Comparison of ENCODE assay signal across 8 cellular contexts in the genomic region with DNA sequence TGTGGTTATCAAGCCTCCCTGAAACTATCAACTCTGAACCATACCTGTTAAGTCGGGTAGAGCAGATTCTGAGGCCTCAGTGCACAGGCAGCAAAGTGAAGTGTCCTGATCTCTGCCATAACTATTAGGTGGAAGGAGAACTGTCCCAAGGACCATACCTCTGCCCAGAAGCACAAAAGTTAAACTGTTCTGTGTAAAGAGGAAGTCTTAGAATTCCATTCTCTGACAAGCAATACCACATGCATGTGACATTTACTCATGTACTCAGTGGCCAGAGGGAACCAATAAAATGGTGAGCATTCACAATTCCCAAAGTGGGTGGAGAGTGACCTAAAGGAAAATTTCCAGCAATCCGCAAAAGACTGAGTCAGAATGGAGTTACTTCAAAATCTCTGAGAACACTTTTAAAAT.
DNase-seq lines count a peak whose midpoint lies in the region; ATAC-seq and TF ChIP-seq lines count a peak whose summit lies in the region.

No MANE protein-coding gene starts in this region.

- H3K9me3 ChIP-seq in hepatocyte (ENCODE audit: low read depth) (no peaks in the 10 kb centered on the region), suprapubic skin (no peaks in the 10 kb centered on the region)

- H3K27ac Mint-ChIP-seq in activated T-helper 2 cell treated with anti-CD3 and anti-CD28 coated beads, Interferon-gamma antibody, Interleukin-2, Interleukin-4, amounts not matched to agents 10 μg/mL and 5 μg/mL and 100 μg/mL, durations not matched to agents 14 hours and 24 hours and 36 hours: peak overlapping the region; percentile 76

- H3K27ac ChIP-seq in hepatocyte (peak overlapping the region; percentile 75), suprapubic skin (peak overlapping the region; percentile 86)

- 72% methylated on average over 2 of the region's 2 CpGs for WGBS in hepatocyte (ENCODE audit: low lambda C conversion rate, missing lambda C conversion rate)
- WGBS in suprapubic skin: 49% methylated on average over 2 of the region's 2 CpGs

- peaks cover 22% of the 10 kb centered on the region for H3K4me1 Mint-ChIP-seq in activated T-helper 2 cell treated with anti-CD3 and anti-CD28 coated beads, Interferon-gamma antibody, Interleukin-2, Interleukin-4, amounts not matched to agents 10 μg/mL and 5 μg/mL and 100 μg/mL, durations not matched to agents 14 hours and 24 hours and 36 hours (ENCODE audit: low read depth)

- no peak overlapping the region for H2AFZ ChIP-seq in hepatocyte

- H3K36me3 ChIP-seq in hepatocyte (replicated peaks; ENCODE audit: insufficient read depth, low read depth) (no peaks in the 10 kb centered on the region), suprapubic skin (no peaks in the 10 kb centered on the region)

- no peaks in the 10 kb centered on the region for H4K20me1 ChIP-seq in hepatocyte (ENCODE audit: insufficient read depth, poor library complexity, severe bottlenecking)

- TF ChIP-seq CTCF in hepatocyte (IDR thresholded peaks at IDR 0.05; ENCODE audit: poor library complexity) (no peak), suprapubic skin (IDR thresholded peaks at IDR 0.05) (no peak)

- no peak for TF ChIP-seq EP300 in suprapubic skin (IDR thresholded peaks at IDR 0.05)

- no peaks in the 10 kb centered on the region for H3K27me3 ChIP-seq in hepatocyte
- H3K27me3 ChIP-seq in suprapubic skin: no peaks in the 10 kb centered on the region

- H3K36me3 Mint-ChIP-seq in activated T-helper 2 cell treated with anti-CD3 and anti-CD28 coated beads, Interferon-gamma antibody, Interleukin-2, Interleukin-4, amounts not matched to agents 10 μg/mL and 5 μg/mL and 100 μg/mL, durations not matched to agents 14 hours and 24 hours and 36 hours (ENCODE audit: low read depth): no peaks in the 10 kb centered on the region

- no peaks in the 10 kb centered on the region for H3K9me2 ChIP-seq in hepatocyte (replicated peaks; ENCODE audit: insufficient read depth)

- peak; percentile 62 for ATAC-seq in Right ventricle myocardium superior (ENCODE audit: poor library complexity)
- ATAC-seq in GM18519 (IDR thresholded peaks at IDR 0.05; ENCODE audit: low FRiP score, unreplicated experiment): no peak

- H3K79me2 ChIP-seq in hepatocyte: peaks cover 49% of the 10 kb centered on the region

- peak overlapping the region; percentile 38 for H3K4me3 Mint-ChIP-seq in activated T-helper 2 cell treated with anti-CD3 and anti-CD28 coated beads, Interferon-gamma antibody, Interleukin-2, Interleukin-4, amounts not matched to agents 10 μg/mL and 5 μg/mL and 100 μg/mL, durations not matched to agents 14 hours and 24 hours and 36 hours (ENCODE audit: low read depth)

- peaks cover 11% of the 10 kb centered on the region for H3K4me1 ChIP-seq in hepatocyte (ENCODE audit: insufficient read depth)
- H3K4me1 ChIP-seq in suprapubic skin: peaks cover 36% of the 10 kb centered on the region

- H3K4me3 ChIP-seq in hepatocyte: no peak overlapping the region
- H3K4me3 ChIP-seq in suprapubic skin: peak overlapping the region; percentile 43

- no peaks in the 10 kb centered on the region for H3K9me3 Mint-ChIP-seq in activated T-helper 2 cell treated with anti-CD3 and anti-CD28 coated beads, Interferon-gamma antibody, Interleukin-2, Interleukin-4, amounts not matched to agents 10 μg/mL and 5 μg/mL and 100 μg/mL, durations not matched to agents 14 hours and 24 hours and 36 hours

- intact Hi-C loops in Right ventricle myocardium superior (cut with DNase I): no loop called here
- intact Hi-C loops in cardiac septum (cut with DNase I): loop anchor here (5.0 kb wide), 1 partner anchor 49 kb away; no protein-coding TSS in a partner anchor
- intact Hi-C loops in activated T-helper 2 cell treated with anti-CD3 and anti-CD28 coated beads, Interferon-gamma antibody, Interleukin-2, Interleukin-4, amounts not matched to agents 10 μg/mL and 5 μg/mL and 100 μg/mL, durations not matched to agents 14 hours and 24 hours and 36 hours (cut with micrococcal nuclease): loop anchor here (5.0 kb wide), 6 partner anchors 49 to 224 kb away; a partner anchor contains a TSS

- no peak for DNase-seq in Right ventricle myocardium superior
- DNase-seq in cardiac septum (ENCODE audit: low spot score): no peak
- DNase-seq in activated T-helper 2 cell treated with anti-CD3 and anti-CD28 coated beads, Interferon-gamma antibody, Interleukin-2, Interleukin-4, amounts not matched to agents 10 μg/mL and 5 μg/mL and 100 μg/mL, durations not matched to agents 14 hours and 24 hours and 36 hours (ENCODE audit: low spot score): no peak
- peak; percentile 69 for DNase-seq in hepatocyte (ENCODE audit: low spot score)
- no peak for DNase-seq in suprapubic skin (ENCODE audit: low spot score in 2 of 2)
- DNase-seq in NCI-H345 treated with DMSO at 0.1 percent for 48 hours (lab: John Stamatoyannopoulos, UW; ENCODE audit: unreplicated experiment): no peak
- DNase-seq in activated effector memory CD4-positive, alpha-beta T cell treated with Interleukin-2 at 50 U/mL for 16 hours: no peak

- TF ChIP-seq POLR2A in suprapubic skin (IDR thresholded peaks at IDR 0.05): peak; percentile 51 to 85

- no peaks in the 10 kb centered on the region for H3K27me3 Mint-ChIP-seq in activated T-helper 2 cell treated with anti-CD3 and anti-CD28 coated beads, Interferon-gamma antibody, Interleukin-2, Interleukin-4, amounts not matched to agents 10 μg/mL and 5 μg/mL and 100 μg/mL, durations not matched to agents 14 hours and 24 hours and 36 hours (ENCODE audit: low read depth)

- H3K4me2 ChIP-seq in hepatocyte: peak overlapping the region; percentile 23
